Comparison of ENCODE assay signal across 1 cellular context in the genomic region with DNA sequence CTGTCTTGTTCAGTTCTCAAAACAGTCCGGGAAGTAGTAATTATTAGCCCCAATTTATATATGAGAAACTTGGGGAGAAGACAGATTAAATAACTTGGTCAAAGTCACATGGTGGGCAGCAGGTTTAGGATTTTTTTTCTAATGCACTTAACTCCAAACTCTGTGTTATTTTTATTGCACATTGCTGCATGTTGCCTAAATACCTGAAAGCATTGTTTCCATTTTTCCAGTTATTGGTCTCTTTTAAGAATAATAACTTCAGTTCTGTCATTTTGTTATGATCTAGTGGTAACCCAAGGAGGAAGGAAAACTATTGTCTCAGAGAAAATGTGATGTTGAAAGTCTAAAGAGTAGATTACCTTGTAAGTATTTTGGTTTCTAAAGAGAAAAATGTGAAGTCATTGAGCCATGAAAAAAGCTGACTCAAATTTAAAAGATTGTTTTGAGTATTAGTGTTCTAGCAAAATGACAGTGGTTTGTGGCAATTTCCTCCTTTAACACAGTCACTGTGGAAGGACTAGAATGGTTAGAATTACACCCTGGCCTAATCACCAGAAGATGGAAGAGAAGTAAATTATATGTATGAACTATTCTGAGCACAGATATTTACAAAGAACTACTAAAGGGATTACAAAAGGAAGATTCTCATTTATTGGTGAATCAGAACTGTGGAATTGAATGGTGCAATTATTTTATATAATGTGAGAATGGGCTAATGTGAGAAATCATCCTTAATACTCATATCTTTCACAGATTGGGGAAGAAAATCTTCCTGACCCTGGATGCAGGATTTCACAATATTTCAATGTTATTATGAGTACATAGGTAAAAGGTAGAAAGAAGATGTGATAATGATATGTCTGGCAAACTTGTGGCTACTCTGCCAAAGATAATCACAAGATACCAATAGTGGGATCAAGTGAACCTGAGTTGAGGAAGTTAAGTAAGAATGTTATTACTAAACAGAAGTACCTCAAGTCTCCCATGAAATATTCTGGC.
TF ChIP-seq lines count a peak whose summit lies in the region.

No MANE protein-coding gene starts in this region.

TF ChIP-seq in GM12878, 131 proteins besides CTCF, POLR2A, EP300 and RAD21 (continued from another document and continues in another):
- TF ChIP-seq, protein P1, sequence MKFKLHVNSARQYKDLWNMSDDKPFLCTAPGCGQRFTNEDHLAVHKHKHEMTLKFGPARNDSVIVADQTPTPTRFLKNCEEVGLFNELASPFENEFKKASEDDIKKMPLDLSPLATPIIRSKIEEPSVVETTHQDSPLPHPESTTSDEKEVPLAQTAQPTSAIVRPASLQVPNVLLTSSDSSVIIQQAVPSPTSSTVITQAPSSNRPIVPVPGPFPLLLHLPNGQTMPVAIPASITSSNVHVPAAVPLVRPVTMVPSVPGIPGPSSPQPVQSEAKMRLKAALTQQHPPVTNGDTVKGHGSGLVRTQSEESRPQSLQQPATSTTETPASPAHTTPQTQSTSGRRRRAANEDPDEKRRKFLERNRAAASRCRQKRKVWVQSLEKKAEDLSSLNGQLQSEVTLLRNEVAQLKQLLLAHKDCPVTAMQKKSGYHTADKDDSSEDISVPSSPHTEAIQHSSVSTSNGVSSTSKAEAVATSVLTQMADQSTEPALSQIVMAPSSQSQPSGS (IDR thresholded peaks at IDR 0.05; ENCODE audit: low read length): peak; percentile 95
- TF ChIP-seq CREM (IDR thresholded peaks at IDR 0.05; ENCODE audit: low read depth) (peak; percentile 66), TAF1 (IDR thresholded peaks at IDR 0.05; ENCODE audit: borderline replicate concordance, low read depth, low read length) (no peak), POU2F2 (IDR thresholded peaks at IDR 0.05; ENCODE audit: borderline replicate concordance, low read depth, low read length) (no peak), WRNIP1 (IDR thresholded peaks at IDR 0.05; ENCODE audit: borderline replicate concordance, low read depth, low read length) (no peak), RAD51 (IDR thresholded peaks at IDR 0.05) (peak; percentile 38; the same call in 1 of the 2 replicates), BCL11A (IDR thresholded peaks at IDR 0.05; ENCODE audit: low read depth, low read length) (peak; percentile 90), HDAC6 (IDR thresholded peaks at IDR 0.05; ENCODE audit: unreplicated experiment) (no peak), SRF (IDR thresholded peaks at IDR 0.05; ENCODE audit: low read depth in 2 of 2, low read length in 2 of 2) (no peak), HDGF (IDR thresholded peaks at IDR 0.05) (no peak), STAT3 (IDR thresholded peaks at IDR 0.05; ENCODE audit: low read depth, low read length) (0 out of 2 replicates have a peak, but pooled peaks have one; percentile 26), HDAC2 (IDR thresholded peaks at IDR 0.05) (no peak), TBL1XR1 (IDR thresholded peaks at IDR 0.05; ENCODE audit: low read depth, low read length) (0 out of 2 replicates have a peak, but pooled peaks have one; percentile 50), SMC3 (IDR thresholded peaks at IDR 0.05; ENCODE audit: borderline replicate concordance, low read length) (no peak), SUPT20H (IDR thresholded peaks at IDR 0.05; ENCODE audit: borderline replicate concordance, control insufficient read depth, low read depth, low read length) (no peak), IRF4 (IDR thresholded peaks at IDR 0.05; ENCODE audit: low read depth, low read length) (peak; percentile 75), CHD4 (IDR thresholded peaks at IDR 0.05) (no peak), CREB1 (IDR thresholded peaks at IDR 0.05; ENCODE audit: low read depth) (no peak), ATF7 (IDR thresholded peaks at IDR 0.05; ENCODE audit: low read depth) (peak; percentile 86), NBN (IDR thresholded peaks at IDR 0.05) (peak; percentile 54), MEF2B (IDR thresholded peaks at IDR 0.05; ENCODE audit: partially characterized antibody, poor library complexity, severe bottlenecking) (peak; percentile 65), PAX5 (IDR thresholded peaks at IDR 0.05; ENCODE audit: borderline replicate concordance, low read depth, low read length) (peak; percentile 83), GABPA (IDR thresholded peaks at IDR 0.05; ENCODE audit: low read depth) (peak; percentile 53; the same call in 1 of the 2 replicates), BMI1 (IDR thresholded peaks at IDR 0.05; ENCODE audit: borderline replicate concordance) (peak; percentile 83), FOS (IDR thresholded peaks at IDR 0.05; ENCODE audit: borderline replicate concordance, extremely low read depth, insufficient read length) (no peak), EZH2 (IDR thresholded peaks at IDR 0.05; ENCODE audit: borderline replicate concordance, control insufficient read depth, low read depth, low read length) (no peak), KLF5 (IDR thresholded peaks at IDR 0.05; ENCODE audit: partially characterized antibody) (no peak), CBX3 (IDR thresholded peaks at IDR 0.05; ENCODE audit: borderline replicate concordance, low read depth) (no peak), NR2C1 (IDR thresholded peaks at IDR 0.05) (no peak), BHLHE40 (IDR thresholded peaks at IDR 0.05; ENCODE audit: borderline replicate concordance in 1 of 2, low read depth in 2 of 2, low read length in 1 of 2) (peak; percentile 42 to 52; a peak in 1 of 4 replicates), JUNB (IDR thresholded peaks at IDR 0.05) (peak; percentile 96), ASH2L (IDR thresholded peaks at IDR 0.05; ENCODE audit: borderline replicate concordance, low read depth) (no peak), ETV6 (conservative IDR thresholded peaks at IDR 0.05 in 1 of 2, IDR thresholded peaks at IDR 0.05 in 1 of 2; ENCODE audit: borderline replicate concordance in 1 of 2, low read depth in 1 of 2) (peak in 1 of 2 experiments; percentile 76; a peak in 1 of 4 replicates), FOXM1 (IDR thresholded peaks at IDR 0.05; ENCODE audit: low read depth, low read length) (peak; percentile 67; the same call in 1 of the 2 replicates), FOXK2 (IDR thresholded peaks at IDR 0.05) (no peak), DPF2 (IDR thresholded peaks at IDR 0.05) (peak; percentile 90), RUNX3 (IDR thresholded peaks at IDR 0.05; ENCODE audit: low read length) (peak; percentile 88), NFIC (IDR thresholded peaks at IDR 0.05; ENCODE audit: low read depth, low read length) (peak; percentile 94), MYC (IDR thresholded peaks at IDR 0.05; ENCODE audit: insufficient read depth, insufficient read length, insufficient replicate concordance, low read length, severe bottlenecking) (no peak), KAT2A (conservative IDR thresholded peaks at IDR 0.05; ENCODE audit: control insufficient read depth, low read depth, low read length) (no peak)
- TF ChIP-seq, protein P2, sequence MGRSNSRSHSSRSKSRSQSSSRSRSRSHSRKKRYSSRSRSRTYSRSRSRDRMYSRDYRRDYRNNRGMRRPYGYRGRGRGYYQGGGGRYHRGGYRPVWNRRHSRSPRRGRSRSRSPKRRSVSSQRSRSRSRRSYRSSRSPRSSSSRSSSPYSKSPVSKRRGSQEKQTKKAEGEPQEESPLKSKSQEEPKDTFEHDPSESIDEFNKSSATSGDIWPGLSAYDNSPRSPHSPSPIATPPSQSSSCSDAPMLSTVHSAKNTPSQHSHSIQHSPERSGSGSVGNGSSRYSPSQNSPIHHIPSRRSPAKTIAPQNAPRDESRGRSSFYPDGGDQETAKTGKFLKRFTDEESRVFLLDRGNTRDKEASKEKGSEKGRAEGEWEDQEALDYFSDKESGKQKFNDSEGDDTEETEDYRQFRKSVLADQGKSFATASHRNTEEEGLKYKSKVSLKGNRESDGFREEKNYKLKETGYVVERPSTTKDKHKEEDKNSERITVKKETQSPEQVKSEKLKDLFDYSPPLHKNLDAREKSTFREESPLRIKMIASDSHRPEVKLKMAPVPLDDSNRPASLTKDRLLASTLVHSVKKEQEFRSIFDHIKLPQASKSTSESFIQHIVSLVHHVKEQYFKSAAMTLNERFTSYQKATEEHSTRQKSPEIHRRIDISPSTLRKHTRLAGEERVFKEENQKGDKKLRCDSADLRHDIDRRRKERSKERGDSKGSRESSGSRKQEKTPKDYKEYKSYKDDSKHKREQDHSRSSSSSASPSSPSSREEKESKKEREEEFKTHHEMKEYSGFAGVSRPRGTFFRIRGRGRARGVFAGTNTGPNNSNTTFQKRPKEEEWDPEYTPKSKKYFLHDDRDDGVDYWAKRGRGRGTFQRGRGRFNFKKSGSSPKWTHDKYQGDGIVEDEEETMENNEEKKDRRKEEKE (IDR thresholded peaks at IDR 0.05): no peak
- TF ChIP-seq, protein P3, sequence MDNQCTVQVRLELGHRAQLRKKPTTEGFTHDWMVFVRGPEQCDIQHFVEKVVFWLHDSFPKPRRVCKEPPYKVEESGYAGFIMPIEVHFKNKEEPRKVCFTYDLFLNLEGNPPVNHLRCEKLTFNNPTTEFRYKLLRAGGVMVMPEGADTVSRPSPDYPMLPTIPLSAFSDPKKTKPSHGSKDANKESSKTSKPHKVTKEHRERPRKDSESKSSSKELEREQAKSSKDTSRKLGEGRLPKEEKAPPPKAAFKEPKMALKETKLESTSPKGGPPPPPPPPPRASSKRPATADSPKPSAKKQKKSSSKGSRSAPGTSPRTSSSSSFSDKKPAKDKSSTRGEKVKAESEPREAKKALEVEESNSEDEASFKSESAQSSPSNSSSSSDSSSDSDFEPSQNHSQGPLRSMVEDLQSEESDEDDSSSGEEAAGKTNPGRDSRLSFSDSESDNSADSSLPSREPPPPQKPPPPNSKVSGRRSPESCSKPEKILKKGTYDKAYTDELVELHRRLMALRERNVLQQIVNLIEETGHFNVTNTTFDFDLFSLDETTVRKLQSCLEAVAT (IDR thresholded peaks at IDR 0.05): peak; percentile 32; the same call in 1 of the 2 replicates
- TF ChIP-seq, protein P4, sequence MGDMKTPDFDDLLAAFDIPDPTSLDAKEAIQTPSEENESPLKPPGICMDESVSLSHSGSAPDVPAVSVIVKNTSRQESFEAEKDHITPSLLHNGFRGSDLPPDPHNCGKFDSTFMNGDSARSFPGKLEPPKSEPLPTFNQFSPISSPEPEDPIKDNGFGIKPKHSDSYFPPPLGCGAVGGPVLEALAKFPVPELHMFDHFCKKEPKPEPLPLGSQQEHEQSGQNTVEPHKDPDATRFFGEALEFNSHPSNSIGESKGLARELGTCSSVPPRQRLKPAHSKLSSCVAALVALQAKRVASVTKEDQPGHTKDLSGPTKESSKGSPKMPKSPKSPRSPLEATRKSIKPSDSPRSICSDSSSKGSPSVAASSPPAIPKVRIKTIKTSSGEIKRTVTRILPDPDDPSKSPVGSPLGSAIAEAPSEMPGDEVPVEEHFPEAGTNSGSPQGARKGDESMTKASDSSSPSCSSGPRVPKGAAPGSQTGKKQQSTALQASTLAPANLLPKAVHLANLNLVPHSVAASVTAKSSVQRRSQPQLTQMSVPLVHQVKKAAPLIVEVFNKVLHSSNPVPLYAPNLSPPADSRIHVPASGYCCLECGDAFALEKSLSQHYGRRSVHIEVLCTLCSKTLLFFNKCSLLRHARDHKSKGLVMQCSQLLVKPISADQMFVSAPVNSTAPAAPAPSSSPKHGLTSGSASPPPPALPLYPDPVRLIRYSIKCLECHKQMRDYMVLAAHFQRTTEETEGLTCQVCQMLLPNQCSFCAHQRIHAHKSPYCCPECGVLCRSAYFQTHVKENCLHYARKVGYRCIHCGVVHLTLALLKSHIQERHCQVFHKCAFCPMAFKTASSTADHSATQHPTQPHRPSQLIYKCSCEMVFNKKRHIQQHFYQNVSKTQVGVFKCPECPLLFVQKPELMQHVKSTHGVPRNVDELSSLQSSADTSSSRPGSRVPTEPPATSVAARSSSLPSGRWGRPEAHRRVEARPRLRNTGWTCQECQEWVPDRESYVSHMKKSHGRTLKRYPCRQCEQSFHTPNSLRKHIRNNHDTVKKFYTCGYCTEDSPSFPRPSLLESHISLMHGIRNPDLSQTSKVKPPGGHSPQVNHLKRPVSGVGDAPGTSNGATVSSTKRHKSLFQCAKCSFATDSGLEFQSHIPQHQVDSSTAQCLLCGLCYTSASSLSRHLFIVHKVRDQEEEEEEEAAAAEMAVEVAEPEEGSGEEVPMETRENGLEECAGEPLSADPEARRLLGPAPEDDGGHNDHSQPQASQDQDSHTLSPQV (IDR thresholded peaks at IDR 0.05): 0 out of 2 replicates have a peak, but pooled peaks have one; percentile 59
- TF ChIP-seq, protein P5, sequence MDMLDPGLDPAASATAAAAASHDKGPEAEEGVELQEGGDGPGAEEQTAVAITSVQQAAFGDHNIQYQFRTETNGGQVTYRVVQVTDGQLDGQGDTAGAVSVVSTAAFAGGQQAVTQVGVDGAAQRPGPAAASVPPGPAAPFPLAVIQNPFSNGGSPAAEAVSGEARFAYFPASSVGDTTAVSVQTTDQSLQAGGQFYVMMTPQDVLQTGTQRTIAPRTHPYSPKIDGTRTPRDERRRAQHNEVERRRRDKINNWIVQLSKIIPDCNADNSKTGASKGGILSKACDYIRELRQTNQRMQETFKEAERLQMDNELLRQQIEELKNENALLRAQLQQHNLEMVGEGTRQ (IDR thresholded peaks at IDR 0.05; ENCODE audit: borderline replicate concordance, low read depth, low read length): no peak
- TF ChIP-seq, protein P6, sequence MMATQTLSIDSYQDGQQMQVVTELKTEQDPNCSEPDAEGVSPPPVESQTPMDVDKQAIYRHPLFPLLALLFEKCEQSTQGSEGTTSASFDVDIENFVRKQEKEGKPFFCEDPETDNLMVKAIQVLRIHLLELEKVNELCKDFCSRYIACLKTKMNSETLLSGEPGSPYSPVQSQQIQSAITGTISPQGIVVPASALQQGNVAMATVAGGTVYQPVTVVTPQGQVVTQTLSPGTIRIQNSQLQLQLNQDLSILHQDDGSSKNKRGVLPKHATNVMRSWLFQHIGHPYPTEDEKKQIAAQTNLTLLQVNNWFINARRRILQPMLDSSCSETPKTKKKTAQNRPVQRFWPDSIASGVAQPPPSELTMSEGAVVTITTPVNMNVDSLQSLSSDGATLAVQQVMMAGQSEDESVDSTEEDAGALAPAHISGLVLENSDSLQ (IDR thresholded peaks at IDR 0.05): no peak
- TF ChIP-seq, protein P7, sequence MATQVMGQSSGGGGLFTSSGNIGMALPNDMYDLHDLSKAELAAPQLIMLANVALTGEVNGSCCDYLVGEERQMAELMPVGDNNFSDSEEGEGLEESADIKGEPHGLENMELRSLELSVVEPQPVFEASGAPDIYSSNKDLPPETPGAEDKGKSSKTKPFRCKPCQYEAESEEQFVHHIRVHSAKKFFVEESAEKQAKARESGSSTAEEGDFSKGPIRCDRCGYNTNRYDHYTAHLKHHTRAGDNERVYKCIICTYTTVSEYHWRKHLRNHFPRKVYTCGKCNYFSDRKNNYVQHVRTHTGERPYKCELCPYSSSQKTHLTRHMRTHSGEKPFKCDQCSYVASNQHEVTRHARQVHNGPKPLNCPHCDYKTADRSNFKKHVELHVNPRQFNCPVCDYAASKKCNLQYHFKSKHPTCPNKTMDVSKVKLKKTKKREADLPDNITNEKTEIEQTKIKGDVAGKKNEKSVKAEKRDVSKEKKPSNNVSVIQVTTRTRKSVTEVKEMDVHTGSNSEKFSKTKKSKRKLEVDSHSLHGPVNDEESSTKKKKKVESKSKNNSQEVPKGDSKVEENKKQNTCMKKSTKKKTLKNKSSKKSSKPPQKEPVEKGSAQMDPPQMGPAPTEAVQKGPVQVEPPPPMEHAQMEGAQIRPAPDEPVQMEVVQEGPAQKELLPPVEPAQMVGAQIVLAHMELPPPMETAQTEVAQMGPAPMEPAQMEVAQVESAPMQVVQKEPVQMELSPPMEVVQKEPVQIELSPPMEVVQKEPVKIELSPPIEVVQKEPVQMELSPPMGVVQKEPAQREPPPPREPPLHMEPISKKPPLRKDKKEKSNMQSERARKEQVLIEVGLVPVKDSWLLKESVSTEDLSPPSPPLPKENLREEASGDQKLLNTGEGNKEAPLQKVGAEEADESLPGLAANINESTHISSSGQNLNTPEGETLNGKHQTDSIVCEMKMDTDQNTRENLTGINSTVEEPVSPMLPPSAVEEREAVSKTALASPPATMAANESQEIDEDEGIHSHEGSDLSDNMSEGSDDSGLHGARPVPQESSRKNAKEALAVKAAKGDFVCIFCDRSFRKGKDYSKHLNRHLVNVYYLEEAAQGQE (IDR thresholded peaks at IDR 0.05; ENCODE audit: low read depth, low read length): no peak
